8 cellular contexts compared by ENCODE assay signal in genomic region chr20:34514034-34514433, GRCh38. TPM values are rescaled to one million over a fixed set of nuclear protein-coding genes. Genes with fewer than 3 reads are reported as not detected.
A peak's percentile ranks its signal among the peaks of the same experiment; 100 is the strongest.
DNase-seq lines count a peak whose midpoint lies in the region; ATAC-seq and TF ChIP-seq lines count a peak whose summit lies in the region.
"Not testable (repeated sequence)": the region's sequence is repeated elsewhere in the genome, so short reads cannot be mapped to it uniquely, and the experiment has no call there.

No MANE protein-coding gene starts in this region.

- not testable (repeated sequence) for H3K27me3 Mint-ChIP-seq in CD4-positive, alpha-beta T cell; activated naive CD4-positive, alpha-beta T cell treated with anti-CD3 and anti-CD28 coated beads, Interleukin-2, amount 10 ng/mL, durations not matched to agents 7 days and 5 days; dendritic cell treated with granulocyte-macrophage colony-stimulating factor and Interleukin-4, amounts not matched to agents 40 ng/mL and 50 ng/mL, for 4 days; natural killer cell treated with Interleukin-12 subunit alpha and Interleukin-12 subunit beta and Interleukin-15 and Interleukin-18, amount 100 ng/mL, for 72 hours; type B pancreatic cell
- H3K27me3 Mint-ChIP-seq in HFFc6 (ENCODE audit: insufficient read depth) (peaks cover 15% of the 10 kb centered on the region), immature natural killer cell (ENCODE audit: low read depth in 3 of 3) (peaks cover 9 to 24% (median 20%) of the 10 kb centered on the region in 3 donors)

- not testable (repeated sequence) for H3K9me3 ChIP-seq in CD4-positive, alpha-beta T cell (ENCODE audit: control insufficient read depth, low read length); SK-N-MC (ENCODE audit: low read depth, low read length)

- not testable (repeated sequence) for H3K27ac Mint-ChIP-seq in CD4-positive, alpha-beta T cell
- H3K27ac Mint-ChIP-seq in HFFc6 (peak overlapping the region; percentile 98), immature natural killer cell (peak overlapping the region in 5 of 6 donors; percentile 17 to 98 (median 93)), type B pancreatic cell (peak overlapping the region; percentile 100)
- peak overlapping the region; percentile 68 for H3K27ac Mint-ChIP-seq in activated naive CD4-positive, alpha-beta T cell treated with anti-CD3 and anti-CD28 coated beads, Interleukin-2, amount 10 ng/mL, durations not matched to agents 7 days and 5 days
- H3K27ac Mint-ChIP-seq in dendritic cell treated with granulocyte-macrophage colony-stimulating factor and Interleukin-4, amounts not matched to agents 40 ng/mL and 50 ng/mL, for 4 days = peak overlapping the region; percentile 42
- H3K27ac Mint-ChIP-seq in natural killer cell treated with Interleukin-12 subunit alpha and Interleukin-12 subunit beta and Interleukin-15 and Interleukin-18, amount 100 ng/mL, for 72 hours = peak overlapping the region; percentile 96 to 99

- TF ChIP-seq CTCF in CD4-positive, alpha-beta T cell (IDR thresholded peaks at IDR 0.05); HFFc6 (IDR thresholded peaks at IDR 0.05); type B pancreatic cell (conservative IDR thresholded peaks at IDR 0.05): not testable (repeated sequence)

- H3K4me1 Mint-ChIP-seq in CD4-positive, alpha-beta T cell (ENCODE audit: low read depth) = peaks cover 54% of the 10 kb centered on the region
- H3K4me1 Mint-ChIP-seq in HFFc6 (ENCODE audit: low read depth) (peaks cover 53% of the 10 kb centered on the region), immature natural killer cell (peaks cover 37 to 72% of the 10 kb centered on the region in 2 donors), type B pancreatic cell (ENCODE audit: unreplicated experiment) (peaks cover 40% of the 10 kb centered on the region)
- peaks cover 26% of the 10 kb centered on the region for H3K4me1 Mint-ChIP-seq in activated naive CD4-positive, alpha-beta T cell treated with anti-CD3 and anti-CD28 coated beads, Interleukin-2, amount 10 ng/mL, durations not matched to agents 7 days and 5 days
- H3K4me1 Mint-ChIP-seq in dendritic cell treated with granulocyte-macrophage colony-stimulating factor and Interleukin-4, amounts not matched to agents 40 ng/mL and 50 ng/mL, for 4 days (ENCODE audit: low read depth) = peaks cover 38% of the 10 kb centered on the region
- peaks cover 34 to 43% of the 10 kb centered on the region in 2 donors for H3K4me1 Mint-ChIP-seq in natural killer cell treated with Interleukin-12 subunit alpha and Interleukin-12 subunit beta and Interleukin-15 and Interleukin-18, amount 100 ng/mL, for 72 hours (ENCODE audit: low read depth in 2 of 2)

- CTCF ChIA-PET in CD4-positive, alpha-beta T cell (lab: Charles Lee) = interaction anchor here (1.0 to 6.4 kb wide), 3 partner anchors 9 to 201 kb away, joined by 4 to 31 read pairs (median 5); no protein-coding TSS in a partner anchor
- CTCF ChIA-PET in activated naive CD4-positive, alpha-beta T cell treated with anti-CD3 and anti-CD28 coated beads, Interleukin-2, amount 10 ng/mL, durations not matched to agents 7 days and 5 days (lab: Charles Lee) = interaction anchor here (0.7 to 12.3 kb wide), 3 partner anchors 72 to 256 kb away, joined by 3 to 142 read pairs (median 3); no protein-coding TSS in a partner anchor

- H3K9me3 Mint-ChIP-seq in CD4-positive, alpha-beta T cell; HFFc6; activated naive CD4-positive, alpha-beta T cell treated with anti-CD3 and anti-CD28 coated beads, Interleukin-2, amount 10 ng/mL, durations not matched to agents 7 days and 5 days; dendritic cell treated with granulocyte-macrophage colony-stimulating factor and Interleukin-4, amounts not matched to agents 40 ng/mL and 50 ng/mL, for 4 days; immature natural killer cell; natural killer cell treated with Interleukin-12 subunit alpha and Interleukin-12 subunit beta and Interleukin-15 and Interleukin-18, amount 100 ng/mL, for 72 hours; type B pancreatic cell: not testable (repeated sequence)

- POLR2A ChIA-PET in CD4-positive, alpha-beta T cell (lab: Charles Lee) = not testable (repeated sequence)

- not testable (repeated sequence) for H3K27me3 ChIP-seq in CD4-positive, alpha-beta T cell (ENCODE audit: control insufficient read depth, insufficient read depth, low read length)

- peaks cover 11% of the 10 kb centered on the region for H3K36me3 ChIP-seq in SK-N-MC (ENCODE audit: insufficient read depth, low read length)

- DNase-seq in CD4-positive, alpha-beta T cell; HFFc6; SK-N-MC (ENCODE audit: low read depth, low spot score); activated naive CD4-positive, alpha-beta T cell treated with anti-CD3 and anti-CD28 coated beads, Interleukin-2, amount 10 ng/mL, durations not matched to agents 7 days and 5 days; immature natural killer cell; natural killer cell treated with Interleukin-12 subunit alpha and Interleukin-12 subunit beta and Interleukin-15 and Interleukin-18, amount 100 ng/mL, for 72 hours (ENCODE audit: low spot score): not testable (repeated sequence)
- peak; percentile 50 for DNase-seq in type B pancreatic cell (ENCODE audit: extremely low spot score, unreplicated experiment)

- not testable (repeated sequence) for H3K27ac ChIP-seq in CD4-positive, alpha-beta T cell (ENCODE audit: low read depth, low read length)
- peak overlapping the region; percentile 52; the same call in 1 of the 2 replicates for H3K27ac ChIP-seq in SK-N-MC

- not testable (repeated sequence) for ATAC-seq in CD4-positive, alpha-beta T cell (ENCODE audit: poor library complexity); natural killer cell treated with Interleukin-12 subunit alpha and Interleukin-12 subunit beta and Interleukin-15 and Interleukin-18, amount 100 ng/mL, for 72 hours

- H3K9ac ChIP-seq in SK-N-MC (ENCODE audit: insufficient read length) = not testable (repeated sequence)

- H3K4me3 Mint-ChIP-seq in CD4-positive, alpha-beta T cell = peak overlapping the region; percentile 45
- H3K4me3 Mint-ChIP-seq in HFFc6; activated naive CD4-positive, alpha-beta T cell treated with anti-CD3 and anti-CD28 coated beads, Interleukin-2, amount 10 ng/mL, durations not matched to agents 7 days and 5 days; dendritic cell treated with granulocyte-macrophage colony-stimulating factor and Interleukin-4, amounts not matched to agents 40 ng/mL and 50 ng/mL, for 4 days; natural killer cell treated with Interleukin-12 subunit alpha and Interleukin-12 subunit beta and Interleukin-15 and Interleukin-18, amount 100 ng/mL, for 72 hours; type B pancreatic cell: not testable (repeated sequence)
- H3K4me3 Mint-ChIP-seq in immature natural killer cell = peak overlapping the region in 2 of 5 donors; percentile 6 to 7

- H3K36me3 Mint-ChIP-seq in CD4-positive, alpha-beta T cell (ENCODE audit: low read depth) = peaks cover 35% of the 10 kb centered on the region
- H3K36me3 Mint-ChIP-seq in HFFc6 (ENCODE audit: low read depth) = peaks cover 20% of the 10 kb centered on the region
- not testable (repeated sequence) for H3K36me3 Mint-ChIP-seq in activated naive CD4-positive, alpha-beta T cell treated with anti-CD3 and anti-CD28 coated beads, Interleukin-2, amount 10 ng/mL, durations not matched to agents 7 days and 5 days; immature natural killer cell; natural killer cell treated with Interleukin-12 subunit alpha and Interleukin-12 subunit beta and Interleukin-15 and Interleukin-18, amount 100 ng/mL, for 72 hours
- peaks cover 62% of the 10 kb centered on the region for H3K36me3 Mint-ChIP-seq in dendritic cell treated with granulocyte-macrophage colony-stimulating factor and Interleukin-4, amounts not matched to agents 40 ng/mL and 50 ng/mL, for 4 days (ENCODE audit: low read depth)
- peaks cover 11% of the 10 kb centered on the region for H3K36me3 Mint-ChIP-seq in type B pancreatic cell

- not testable (repeated sequence) for H3K4me3 ChIP-seq in SK-N-MC

- intact Hi-C loops in CD4-positive, alpha-beta T cell (cut with DNase I, micrococcal nuclease) = loop anchor here (10.0 kb wide), 2 partner anchors 361 to 399 kb away; partner anchors contain the start of genes EIF2S2 (in 2 of the 2), ACSS2 (in 1 of the 2) and GGT7 (in 1 of the 2)
- intact Hi-C loops in dendritic cell treated with granulocyte-macrophage colony-stimulating factor and Interleukin-4, amounts not matched to agents 40 ng/mL and 50 ng/mL, for 4 days (cut with micrococcal nuclease) = not testable (repeated sequence)

RNA-seq across cellular contexts. Expression of gene DYNLRB1, which starts 2.2 kb away (rescaled TPM):
- total RNA-seq in CD4-positive, alpha-beta T cell = 10 to 100 TPM; 38.3 to 40.3 TPM
- total RNA-seq in HFFc6 (2021; fragmentation: NEBNext Ultra II Directional; extraction: Animal tissue kit (Norgen Biotek cat#: 25700)) = 100 to 1,000 TPM; 194 to 277 (median 223) TPM
- polyA plus RNA-seq in immature natural killer cell = 100 to 1,000 TPM; 238 to 307 (median 242) TPM
- 100 to 1,000 TPM in 1 of 2 donors, 10 to 100 TPM in 1; 71.4 to 120 TPM for total RNA-seq in natural killer cell treated with Interleukin-12 subunit alpha and Interleukin-12 subunit beta and Interleukin-15 and Interleukin-18, amount 100 ng/mL, for 72 hours
- total RNA-seq in type B pancreatic cell (ENCODE audit: low replicate concordance) = 164 and 201 TPM in 2 replicates

RNA-seq across cellular contexts. Expression of gene MAP1LC3A, which starts 44.5 kb away (rescaled TPM):
- total RNA-seq in CD4-positive, alpha-beta T cell = 10 to 100 TPM; 17.5 to 17.7 TPM
- total RNA-seq in HFFc6 (2021; fragmentation: NEBNext Ultra II Directional; extraction: Animal tissue kit (Norgen Biotek cat#: 25700)) = 10 to 100 TPM; 20.2 to 34.6 (median 23.9) TPM
- 1 to 10 TPM in 2 of 3 donors, under 1 TPM in 1; 0.74 to 4.2 (median 3.1) TPM for polyA plus RNA-seq in immature natural killer cell
- total RNA-seq in natural killer cell treated with Interleukin-12 subunit alpha and Interleukin-12 subunit beta and Interleukin-15 and Interleukin-18, amount 100 ng/mL, for 72 hours = 1 to 10 TPM; 5.3 to 6.4 TPM
- 83.9 and 85.2 TPM in 2 replicates for total RNA-seq in type B pancreatic cell (ENCODE audit: low replicate concordance)
